8 cellular contexts compared by ENCODE assay signal in the genomic region with DNA sequence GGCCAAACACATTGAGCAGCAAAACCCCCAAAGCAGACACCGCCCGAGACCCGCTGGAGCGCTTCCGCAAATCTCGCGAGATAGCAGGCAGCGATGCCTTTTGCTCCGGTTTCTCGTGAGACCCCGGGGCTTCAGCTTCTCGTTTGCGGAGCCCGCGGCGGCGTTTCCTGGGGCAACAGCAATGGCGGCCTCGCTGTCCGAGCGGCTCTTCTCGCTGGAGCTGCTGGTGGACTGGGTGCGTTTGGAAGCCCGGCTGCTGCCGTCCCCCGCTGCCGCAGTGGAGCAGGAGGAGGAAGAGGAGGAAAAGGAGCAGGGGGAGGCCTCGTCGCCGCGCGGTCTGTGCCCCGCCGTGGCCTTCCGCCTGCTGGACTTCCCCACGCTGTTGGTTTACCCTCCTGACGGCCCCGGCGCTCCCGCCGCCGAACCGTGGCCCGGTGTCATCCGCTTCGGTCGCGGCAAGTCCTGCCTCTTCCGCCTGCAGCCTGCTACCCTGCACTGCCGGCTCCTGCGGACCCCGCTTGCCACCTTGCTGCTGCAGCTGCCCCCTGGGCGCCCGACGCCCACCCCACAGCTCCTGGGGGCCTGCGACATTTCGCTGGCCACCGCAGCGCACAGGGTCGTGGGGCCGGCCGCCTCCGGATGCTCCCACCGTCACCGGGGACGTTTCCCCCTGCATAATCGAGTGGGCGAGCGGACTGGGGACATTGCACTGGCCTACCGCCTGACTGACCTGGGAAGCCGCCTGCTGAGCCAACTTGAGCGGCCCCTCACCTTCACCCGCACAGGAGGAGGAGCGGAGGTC. TPM values are rescaled to one million over a fixed set of nuclear protein-coding genes. Genes with fewer than 3 reads are reported as not detected.
A peak's percentile ranks its signal among the peaks of the same experiment; 100 is the strongest.
DNase-seq lines count a peak whose midpoint lies in the region; FAIRE-seq and TF ChIP-seq lines count a peak whose summit lies in the region.

TSS of gene MAP10 (plus strand) at position 148 of the 802 bp plus-strand sequence. CDS start at position 182, 34 bp downstream.

- peak within 1 kb of the TSS; percentile 84 to 95 (median 88) for H3K4me3 Mint-ChIP-seq in immature natural killer cell

- H3K27me3 ChIP-seq in bronchial epithelial cell (ENCODE audit: control insufficient read depth, insufficient read depth, low read length), result no peaks in the 10 kb centered on the region

- peaks cover 21 to 33% of the 10 kb centered on the region in 2 donors for H3K4me1 Mint-ChIP-seq in immature natural killer cell

- DNase-seq in ELF-1 (ENCODE audit: low read depth, low spot score) (peak; percentile 88), H54 (ENCODE audit: insufficient read length, low spot score) (peak; percentile 27), NCI-H146 (lab: John Stamatoyannopoulos, UW) (peak; percentile 92), bronchial epithelial cell (ENCODE audit: low read depth) (peak; percentile 45), immature natural killer cell (peak; percentile 70 to 78 (median 76)), smooth muscle cell of the brain vasculature (ENCODE audit: low read depth, low spot score) (peak; percentile 44), SIG-M5 treated with dmso at 0.1 percent for 504 hours (lab: John Stamatoyannopoulos, UW; ENCODE audit: unreplicated experiment) (no peak)
- DNase-seq in activated CD4-positive, CD25-positive, alpha-beta regulatory T cell (lab: John Stamatoyannopoulos, UW), result peak; percentile 47 to 62 (median 50)

- TF ChIP-seq POLR2A in H54 (IDR thresholded peaks at IDR 0.05; ENCODE audit: low read depth, low read length), result peak; percentile 68; the same call in 1 of the 2 replicates

- peaks cover 0 to 5% (median 3%) of the 10 kb centered on the region in 3 donors for H3K36me3 Mint-ChIP-seq in immature natural killer cell

- H3K36me3 ChIP-seq in bronchial epithelial cell (ENCODE audit: control insufficient read depth, insufficient read depth, low read length), result no peaks in the 10 kb centered on the region

- FAIRE-seq in H54 (lab: Jason Lieb, UNC), result no peak
- FAIRE-seq in bronchial epithelial cell (lab: Jason Lieb, UNC), result no peak

- H3K27ac Mint-ChIP-seq in immature natural killer cell, result peak within 1 kb of the TSS; percentile 36 to 92 (median 85)

- peaks cover 8 to 27% (median 13%) of the 10 kb centered on the region in 6 donors for H3K9me3 Mint-ChIP-seq in immature natural killer cell

- peaks cover 0 to 4% (median 2%) of the 10 kb centered on the region in 3 donors for H3K27me3 Mint-ChIP-seq in immature natural killer cell (ENCODE audit: low read depth in 3 of 3)

- peak within 1 kb of the TSS; percentile 75 for H3K4me3 ChIP-seq in bronchial epithelial cell (ENCODE audit: low read depth, low read length)

- no peak for TF ChIP-seq CTCF in bronchial epithelial cell (IDR thresholded peaks at IDR 0.05; ENCODE audit: insufficient read depth, low read length, severe bottlenecking)

RNA-seq across cellular contexts. Expression of gene MAP10, which starts in this region (rescaled TPM):
- total RNA-seq in bronchial epithelial cell, result 0.38 and 0.53 TPM in 2 replicates
- 1 to 10 TPM in 1 of 3 donors, under 1 TPM in 2; 0.55 to 1.7 (median 0.81) TPM for polyA plus RNA-seq in immature natural killer cell

Comparison
In these comparisons a context has a peak if more than half of its experiments do, and no peak if none do; other contexts are left out.
1. Peak in DNase-seq and H3K4me3 ChIP-seq in bronchial epithelial cell; RNA of the gene not detected or under 1 TPM.